ENCODE assay signal across 3 cellular contexts in genomic region chr20:13991955-13992354, GRCh38. TPM values are rescaled to one million over a fixed set of nuclear protein-coding genes. Genes with fewer than 3 reads are reported as not detected.
"Had no signal": no experiment of that assay in that cellular context is flagged by ENCODE, and none has a peak within 500 bp of the region (broad histone marks: within the 10 kb centered on the region; RNA-seq: fewer than 3 reads in every experiment).

No MANE protein-coding gene starts in this region.

RNA-seq across cellular contexts. Expression of gene SEL1L2, which starts 1.5 kb away (rescaled TPM):
- total RNA-seq: LHCN-M2, M059J, NCI-H460 had no signal
